In the genomic region with DNA sequence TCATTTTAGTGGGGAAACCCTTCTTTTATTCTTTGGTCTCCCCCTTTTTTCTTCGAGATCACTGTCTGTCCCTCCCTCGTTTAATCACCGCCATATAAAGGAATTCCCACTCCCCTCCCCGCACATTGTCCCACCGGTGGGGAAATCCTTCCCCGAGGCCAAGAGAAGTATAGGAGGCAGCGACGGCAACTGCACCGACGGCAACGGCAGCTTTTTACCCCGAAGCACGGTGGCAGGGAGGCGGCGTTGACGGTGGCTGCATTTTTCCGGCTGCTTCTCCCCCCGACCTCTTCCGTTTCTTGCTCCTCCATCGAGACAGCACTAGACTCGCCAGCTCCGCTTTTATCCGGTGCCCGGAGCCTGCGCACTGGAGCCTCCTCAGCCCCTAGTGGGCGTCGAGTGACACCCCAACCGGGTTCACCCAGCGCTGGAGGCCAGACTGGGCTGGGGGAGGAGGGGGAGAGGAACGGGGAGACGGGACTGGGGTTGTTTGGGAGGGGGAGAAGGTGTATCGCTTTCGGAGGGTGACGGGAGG, we compare ENCODE assay signal across 8 cellular contexts. TPM values are rescaled to one million over a fixed set of nuclear protein-coding genes. Genes with fewer than 3 reads are reported as not detected.
DNase-seq lines count a peak whose midpoint lies in the region; ATAC-seq, FAIRE-seq and TF ChIP-seq lines count a peak whose summit lies in the region.

No MANE protein-coding gene starts in this region.

- H3K9me3 ChIP-seq in right atrium auricular region (no peaks in the 10 kb centered on the region), psoas muscle (no peaks in the 10 kb centered on the region)

- H3K4me1 ChIP-seq in right atrium auricular region (peaks cover 0 to 43% of the 10 kb centered on the region in 2 donors), psoas muscle (peaks cover 35% of the 10 kb centered on the region)

- ATAC-seq in HG02678 (IDR thresholded peaks at IDR 0.05; ENCODE audit: unreplicated experiment) (peak; percentile 34), psoas muscle (peak; percentile 81 to 86 (median 84))

- 0 to 1% (median 0%) methylated on average over 34 of the region's 34 CpGs for WGBS in psoas muscle, 3 donors

- no peak for FAIRE-seq in urothelium cell line (lab: Jason Lieb, UNC)

- no peaks in the 10 kb centered on the region for H3K36me3 ChIP-seq in right atrium auricular region
- H3K36me3 ChIP-seq in psoas muscle (ENCODE audit: insufficient read depth in 1 of 2, low read depth in 1 of 2): no peaks in the 10 kb centered on the region

- DNase-seq in NCI-H1417 (lab: John Stamatoyannopoulos, UW): peak; percentile 94 to 96 (median 95)
- DNase-seq in T follicular helper cell (ENCODE audit: low read depth): peak; percentile 91
- DNase-seq in amygdala (lab: John Stamatoyannopoulos, UW): peak; percentile 78 to 96 (median 92)
- DNase-seq in right atrium auricular region (ENCODE audit: low spot score): peak; percentile 96
- peak; percentile 95 to 99 for DNase-seq in psoas muscle
- peak; percentile 94 for DNase-seq in urothelium cell line (ENCODE audit: low spot score)

- TF ChIP-seq CTCF in GM12874 (IDR thresholded peaks at IDR 0.05; ENCODE audit: insufficient read depth, low read depth, low read length): peak; percentile 56
- TF ChIP-seq CTCF in right atrium auricular region (IDR thresholded peaks at IDR 0.05): peak; percentile 18 to 51
- TF ChIP-seq CTCF in psoas muscle (IDR thresholded peaks at IDR 0.05): peak; percentile 45

- H3K27ac ChIP-seq in right atrium auricular region: peak overlapping the region; percentile 100
- H3K27ac ChIP-seq in psoas muscle: peak overlapping the region; percentile 100

- no peaks in the 10 kb centered on the region for H3K27me3 ChIP-seq in right atrium auricular region
- H3K27me3 ChIP-seq in psoas muscle (ENCODE audit: insufficient read depth in 3 of 3, low read length in 2 of 3): no peaks in the 10 kb centered on the region

- intact Hi-C loops in psoas muscle (cut with DNase I): loop anchor here in 1 of 2 donors (2.0 to 10.0 kb wide), 2 partner anchors 29 to 1101 kb away; a partner anchor contains a TSS

- H3K4me3 ChIP-seq in right atrium auricular region (peak overlapping the region; percentile 76 to 93), psoas muscle (peak overlapping the region; percentile 92)

RNA-seq across cellular contexts. Expression of a gene that starts 0.7 kb away (rescaled TPM):
- 10 to 100 TPM; 51.4 to 81.3 TPM for total RNA-seq in right atrium auricular region
- total RNA-seq in psoas muscle: 10 to 100 TPM; 24.0 to 40.9 (median 27.0) TPM
- polyA plus RNA-seq in psoas muscle: 10 to 100 TPM in 1 of 3 donors, 1 to 10 TPM in 2; 6.2 to 18.1 (median 7.3) TPM

Comparison
In these comparisons a context has a peak if more than half of its experiments do, and no peak if none do; other contexts are left out.
1. Peak in every context shown above with its lines: DNase-seq, ATAC-seq, H3K4me3 ChIP-seq and H3K27ac ChIP-seq.